In the genomic region with DNA sequence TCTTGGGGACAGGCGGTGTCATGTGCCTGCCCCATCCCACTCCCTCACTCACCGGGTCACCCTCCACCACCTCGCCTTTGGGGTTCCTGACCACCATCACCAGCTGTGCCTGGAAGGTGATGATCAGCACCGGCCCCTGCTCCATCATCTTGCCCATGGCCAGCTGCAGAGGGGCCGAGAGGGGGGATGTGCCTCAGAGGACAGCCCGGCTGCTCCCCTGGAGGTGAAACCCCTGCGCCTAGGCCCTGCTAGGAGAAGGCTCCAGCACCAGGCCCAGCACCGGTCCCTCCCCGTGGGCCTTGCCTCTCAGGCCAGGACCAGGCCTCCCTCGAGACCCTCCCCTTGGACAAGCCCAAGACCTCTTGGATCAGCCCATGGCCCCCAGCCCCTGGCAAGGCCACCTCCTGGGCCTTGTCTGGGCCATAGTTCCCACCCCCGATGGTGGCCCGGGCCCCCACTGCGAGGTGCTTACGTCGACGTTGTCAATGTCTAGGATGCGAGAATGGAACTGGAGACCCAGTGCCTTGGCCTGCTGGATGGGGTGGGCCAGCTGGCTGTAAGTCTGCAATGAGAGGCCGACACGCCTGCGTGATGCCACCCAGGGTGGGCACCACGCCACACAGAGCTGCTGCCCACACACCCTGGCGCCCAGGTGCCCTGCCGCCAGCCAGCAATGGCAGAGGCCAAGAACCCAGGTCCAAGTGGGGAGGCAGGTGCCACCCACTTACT, we compare ENCODE assay signal across 9 cellular contexts. TPM values are rescaled to one million over a fixed set of nuclear protein-coding genes. Genes with fewer than 3 reads are reported as not detected.
DNase-seq lines count a peak whose midpoint lies in the region; ATAC-seq and TF ChIP-seq lines count a peak whose summit lies in the region.
"Had no signal": no experiment of that assay in that cellular context is flagged by ENCODE, and none has a peak within 500 bp of the region (broad histone marks: within the 10 kb centered on the region; RNA-seq: fewer than 3 reads in every experiment).

No MANE protein-coding gene starts in this region.

- H3K4me3 ChIP-seq in neural progenitor cell = no peak overlapping the region
- H3K4me3 ChIP-seq in CD8-positive, alpha-beta T cell (ENCODE audit: low read depth, low read length) = no peak overlapping the region

- no peak overlapping the region for H3K9ac ChIP-seq in neural progenitor cell

- H3K36me3 Mint-ChIP-seq in activated naive CD4-positive, alpha-beta T cell treated with anti-CD3 and anti-CD28 coated beads, Interleukin-2, amount 50 U/mL, for 24 hours = no peaks in the 10 kb centered on the region
- peaks cover 4% of the 10 kb centered on the region for H3K36me3 Mint-ChIP-seq in activated naive CD4-positive, alpha-beta T cell treated with anti-CD3 and anti-CD28 coated beads, Interleukin-2, amount 10 ng/mL, durations not matched to agents 7 days and 5 days
- H3K36me3 Mint-ChIP-seq in endothelial cell (ENCODE audit: low read depth, unreplicated experiment) (peaks cover 8% of the 10 kb centered on the region), neural progenitor cell (peaks cover 7% of the 10 kb centered on the region)
- peaks cover 24% of the 10 kb centered on the region for H3K36me3 Mint-ChIP-seq in CD8-positive, alpha-beta T cell

- H3K36me3 ChIP-seq in neural progenitor cell = no peaks in the 10 kb centered on the region
- H3K36me3 ChIP-seq in CD8-positive, alpha-beta T cell (ENCODE audit: insufficient read depth, low read length) = peaks cover 19% of the 10 kb centered on the region

- TF ChIP-seq CTCF in endothelial cell (IDR thresholded peaks at IDR 0.05; ENCODE audit: unreplicated experiment) = no peak
- TF ChIP-seq CTCF in neural progenitor cell (IDR thresholded peaks at IDR 0.05) = no peak
- no peak for TF ChIP-seq CTCF in CD8-positive, alpha-beta T cell (IDR thresholded peaks at IDR 0.05)

- DNase-seq in activated naive CD4-positive, alpha-beta T cell treated with anti-CD3 and anti-CD28 coated beads, Interleukin-2, amount 10 ng/mL, durations not matched to agents 7 days and 5 days = no peak
- DNase-seq in endothelial cell (ENCODE audit: low spot score) (no peak), neural progenitor cell (ENCODE audit: low spot score) (no peak), ureter (ENCODE audit: low spot score) (peak; percentile 46), dermis blood vessel endothelial cell (no peak)
- no peak for DNase-seq in CD8-positive, alpha-beta T cell
- DNase-seq: NCI-H226 had no signal

- H3K27me3 ChIP-seq in neural progenitor cell = no peaks in the 10 kb centered on the region
- no peaks in the 10 kb centered on the region for H3K27me3 ChIP-seq in CD8-positive, alpha-beta T cell (ENCODE audit: insufficient read depth, low read length)

- no peak overlapping the region for H3K4me3 Mint-ChIP-seq in activated naive CD4-positive, alpha-beta T cell treated with anti-CD3 and anti-CD28 coated beads, Interleukin-2, amount 50 U/mL, for 24 hours
- H3K4me3 Mint-ChIP-seq in activated naive CD4-positive, alpha-beta T cell treated with anti-CD3 and anti-CD28 coated beads, Interleukin-2, amount 10 ng/mL, durations not matched to agents 7 days and 5 days = no peak overlapping the region
- H3K4me3 Mint-ChIP-seq in endothelial cell (ENCODE audit: unreplicated experiment) = no peak overlapping the region
- peak overlapping the region; percentile 80 for H3K4me3 Mint-ChIP-seq in neural progenitor cell
- H3K4me3 Mint-ChIP-seq in CD8-positive, alpha-beta T cell = no peak overlapping the region

- peaks cover 18% of the 10 kb centered on the region for H3K4me1 Mint-ChIP-seq in activated naive CD4-positive, alpha-beta T cell treated with anti-CD3 and anti-CD28 coated beads, Interleukin-2, amount 50 U/mL, for 24 hours
- H3K4me1 Mint-ChIP-seq in activated naive CD4-positive, alpha-beta T cell treated with anti-CD3 and anti-CD28 coated beads, Interleukin-2, amount 10 ng/mL, durations not matched to agents 7 days and 5 days = peaks cover 10% of the 10 kb centered on the region
- H3K4me1 Mint-ChIP-seq in endothelial cell (ENCODE audit: unreplicated experiment) (peaks cover 4% of the 10 kb centered on the region), neural progenitor cell (peaks cover 24% of the 10 kb centered on the region)
- H3K4me1 Mint-ChIP-seq in CD8-positive, alpha-beta T cell (ENCODE audit: low read depth) = peaks cover 17% of the 10 kb centered on the region

- intact Hi-C loops in CD8-positive, alpha-beta T cell (cut with DNase I, micrococcal nuclease) = loop anchor here (5.0 to 10.0 kb wide), 2 partner anchors 75 to 393 kb away; a partner anchor contains a TSS

- no peaks in the 10 kb centered on the region for H3K9me3 ChIP-seq in neural progenitor cell (ENCODE audit: low read depth)
- H3K9me3 ChIP-seq in CD8-positive, alpha-beta T cell (ENCODE audit: low read length) = no peaks in the 10 kb centered on the region

- ATAC-seq in HG03108 (IDR thresholded peaks at IDR 0.05; ENCODE audit: unreplicated experiment) = no peak
- ATAC-seq in CD8-positive, alpha-beta T cell = no peak

- H4K20me1 ChIP-seq in neural progenitor cell (ENCODE audit: low read depth) = peaks cover 45% of the 10 kb centered on the region

- H3K27ac Mint-ChIP-seq in activated naive CD4-positive, alpha-beta T cell treated with anti-CD3 and anti-CD28 coated beads, Interleukin-2, amount 50 U/mL, for 24 hours = peak overlapping the region; percentile 35
- H3K27ac Mint-ChIP-seq in activated naive CD4-positive, alpha-beta T cell treated with anti-CD3 and anti-CD28 coated beads, Interleukin-2, amount 10 ng/mL, durations not matched to agents 7 days and 5 days = no peak overlapping the region
- H3K27ac Mint-ChIP-seq in endothelial cell (ENCODE audit: unreplicated experiment) (peak overlapping the region; percentile 81), neural progenitor cell (peak overlapping the region; percentile 20)
- no peak overlapping the region for H3K27ac Mint-ChIP-seq in CD8-positive, alpha-beta T cell

- no peaks in the 10 kb centered on the region for H3K27me3 Mint-ChIP-seq in activated naive CD4-positive, alpha-beta T cell treated with anti-CD3 and anti-CD28 coated beads, Interleukin-2, amount 50 U/mL, for 24 hours
- H3K27me3 Mint-ChIP-seq in activated naive CD4-positive, alpha-beta T cell treated with anti-CD3 and anti-CD28 coated beads, Interleukin-2, amount 10 ng/mL, durations not matched to agents 7 days and 5 days = peaks cover 4% of the 10 kb centered on the region
- H3K27me3 Mint-ChIP-seq in endothelial cell (ENCODE audit: unreplicated experiment) = peaks cover 19% of the 10 kb centered on the region
- H3K27me3 Mint-ChIP-seq in neural progenitor cell (ENCODE audit: insufficient read depth, low read depth) = peaks cover 12% of the 10 kb centered on the region
- no peaks in the 10 kb centered on the region for H3K27me3 Mint-ChIP-seq in CD8-positive, alpha-beta T cell (ENCODE audit: low read depth)

- peaks cover 37% of the 10 kb centered on the region for H3F3A ChIP-seq in neural progenitor cell (ENCODE audit: low read depth)

- CTCF ChIA-PET in activated naive CD4-positive, alpha-beta T cell treated with anti-CD3 and anti-CD28 coated beads, Interleukin-2, amount 10 ng/mL, durations not matched to agents 7 days and 5 days (lab: Charles Lee) = interaction anchor here (1.9 kb wide), 1 partner anchor 73 kb away, joined by 4 read pairs; no protein-coding TSS in a partner anchor
- CTCF ChIA-PET in CD8-positive, alpha-beta T cell (lab: Charles Lee) = interaction anchor here (3.2 kb wide), 1 partner anchor 16 kb away, joined by 19 read pairs; a partner anchor contains a TSS

- H3K9me3 Mint-ChIP-seq in activated naive CD4-positive, alpha-beta T cell treated with anti-CD3 and anti-CD28 coated beads, Interleukin-2, amount 50 U/mL, for 24 hours = no peaks in the 10 kb centered on the region
- H3K9me3 Mint-ChIP-seq in activated naive CD4-positive, alpha-beta T cell treated with anti-CD3 and anti-CD28 coated beads, Interleukin-2, amount 10 ng/mL, durations not matched to agents 7 days and 5 days = no peaks in the 10 kb centered on the region
- H3K9me3 Mint-ChIP-seq in endothelial cell (ENCODE audit: unreplicated experiment) (no peaks in the 10 kb centered on the region), neural progenitor cell (no peaks in the 10 kb centered on the region)
- H3K9me3 Mint-ChIP-seq in CD8-positive, alpha-beta T cell = no peaks in the 10 kb centered on the region

- no peak overlapping the region for H3K4me2 ChIP-seq in neural progenitor cell

- H3K4me1 ChIP-seq in neural progenitor cell = no peaks in the 10 kb centered on the region
- H3K4me1 ChIP-seq in CD8-positive, alpha-beta T cell (ENCODE audit: insufficient read depth, low read length) = peaks cover 11% of the 10 kb centered on the region

- POLR2A ChIA-PET in CD8-positive, alpha-beta T cell (lab: Charles Lee) = interaction anchor here (1.3 to 1.9 kb wide), 2 partner anchors 16 to 17 kb away, joined by 3 to 9 read pairs; a partner anchor contains a TSS

- no peak overlapping the region for H2AFZ ChIP-seq in neural progenitor cell (replicated peaks)

- H3K27ac ChIP-seq in neural progenitor cell = no peak overlapping the region
- no peak overlapping the region for H3K27ac ChIP-seq in CD8-positive, alpha-beta T cell (ENCODE audit: low read depth, low read length)

- H3K79me2 ChIP-seq in neural progenitor cell (ENCODE audit: low read depth) = peaks cover 8% of the 10 kb centered on the region

RNA-seq across cellular contexts. Expression of a gene that starts 1.8 kb away (rescaled TPM):
- 18.3 TPM for total RNA-seq in endothelial cell (ENCODE audit: unreplicated experiment)
- 3.7 and 34.3 TPM in 2 replicates for total RNA-seq in neural progenitor cell (ENCODE audit: low replicate concordance)
- total RNA-seq in ureter = 2.2 TPM
- total RNA-seq in dermis blood vessel endothelial cell = 4.6 and 4.9 TPM in 2 replicates
- total RNA-seq in CD8-positive, alpha-beta T cell = not detected

RNA-seq across cellular contexts. Expression of a gene that starts 7.6 kb away (rescaled TPM):
- total RNA-seq in endothelial cell (ENCODE audit: unreplicated experiment) (13.5 TPM), neural progenitor cell (ENCODE audit: low replicate concordance) (5.7 and 20.7 TPM in 2 replicates), ureter (21.0 TPM), dermis blood vessel endothelial cell (14.1 and 14.3 TPM in 2 replicates)
- 10 to 100 TPM; 15.4 to 17.0 TPM for total RNA-seq in CD8-positive, alpha-beta T cell

RNA-seq across cellular contexts. Expression of a gene that starts 13.1 kb away (rescaled TPM):
- total RNA-seq in endothelial cell (ENCODE audit: unreplicated experiment) (not detected), neural progenitor cell (ENCODE audit: low replicate concordance) (0.99 and 1.8 TPM in 2 replicates), ureter (2.2 TPM), dermis blood vessel endothelial cell (0.19 TPM in 1 of 2 replicates, not detected in the other)
- total RNA-seq in CD8-positive, alpha-beta T cell = 1 to 10 TPM; 2.1 to 2.7 TPM

RNA-seq across cellular contexts. Expression of a gene that starts 15.7 kb away (rescaled TPM):
- total RNA-seq in endothelial cell (ENCODE audit: unreplicated experiment) (46.5 TPM), neural progenitor cell (ENCODE audit: low replicate concordance) (43.7 and 59.5 TPM in 2 replicates), ureter (78.3 TPM), dermis blood vessel endothelial cell (44.0 and 53.4 TPM in 2 replicates)
- 100 to 1,000 TPM in 1 of 2 experiments, 10 to 100 TPM in 1; 97.7 to 101 TPM for total RNA-seq in CD8-positive, alpha-beta T cell

RNA-seq across cellular contexts. Expression of a gene that starts 24.1 kb away (rescaled TPM):
- total RNA-seq in endothelial cell (ENCODE audit: unreplicated experiment) (31.1 TPM), neural progenitor cell (ENCODE audit: low replicate concordance) (14.4 and 20.7 TPM in 2 replicates), ureter (35.1 TPM), dermis blood vessel endothelial cell (10.4 and 18.8 TPM in 2 replicates)
- 100 to 1,000 TPM; 127 to 135 TPM for total RNA-seq in CD8-positive, alpha-beta T cell

Comparison
In these comparisons a context has a peak if more than half of its experiments do, and no peak if none do; other contexts are left out.
1. H3K27ac Mint-ChIP-seq: peak in activated naive CD4-positive, alpha-beta T cell treated with anti-CD3 and anti-CD28 coated beads, Interleukin-2, amount 50 U/mL, for 24 hours (single experiment), endothelial cell (single experiment) and neural progenitor cell (single experiment); none in activated naive CD4-positive, alpha-beta T cell treated with anti-CD3 and anti-CD28 coated beads, Interleukin-2, amount 10 ng/mL, durations not matched to agents 7 days and 5 days (single experiment) and CD8-positive, alpha-beta T cell (single experiment).